In the genomic region with DNA sequence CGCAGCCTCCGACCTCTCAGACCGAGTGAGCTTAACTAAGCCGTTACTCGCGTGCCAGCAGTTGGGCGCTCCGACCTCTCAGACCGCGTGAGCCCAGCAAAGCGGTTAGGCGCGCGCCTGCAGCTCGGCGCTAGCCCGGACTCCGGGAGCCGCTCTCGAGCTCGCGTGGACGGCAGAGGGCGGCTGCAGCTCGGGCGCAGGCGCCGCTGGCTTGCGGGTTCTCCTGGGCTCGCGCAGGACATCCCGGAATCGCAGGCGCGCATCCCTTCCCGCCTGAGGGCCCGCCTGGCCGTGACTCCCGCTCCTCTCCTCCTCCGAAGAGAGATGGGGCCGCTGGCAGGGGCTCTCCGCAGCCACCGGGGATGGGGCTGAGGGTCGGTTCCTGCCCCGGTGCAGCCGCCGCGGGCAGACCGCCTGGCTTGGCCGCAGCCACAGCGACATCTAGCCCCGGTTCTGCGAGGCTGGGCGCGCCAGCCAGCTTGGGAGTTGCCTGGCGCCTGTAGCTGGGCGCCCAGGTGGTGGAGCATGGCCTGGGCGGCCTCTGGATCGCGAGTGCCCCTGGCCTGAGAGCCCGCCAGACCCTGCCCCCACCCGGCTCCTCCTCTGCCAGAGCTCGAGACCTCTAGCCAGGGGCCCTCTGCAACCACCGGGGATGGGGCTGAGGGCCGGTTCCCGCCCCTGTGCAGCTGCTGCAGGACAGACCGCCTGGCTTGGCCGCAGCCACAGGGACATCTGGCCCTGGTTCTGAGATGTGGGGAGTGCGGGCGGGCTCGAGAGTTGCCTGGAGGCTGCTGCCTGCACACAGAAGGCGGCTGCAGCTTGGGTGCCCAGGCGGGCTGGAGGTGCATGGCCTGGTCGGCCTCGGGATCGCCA, we compare ENCODE assay signal across 8 cellular contexts.
DNase-seq lines count a peak whose midpoint lies in the region; ATAC-seq and TF ChIP-seq lines count a peak whose summit lies in the region.
"Not testable (repeated sequence)": the region's sequence is repeated elsewhere in the genome, so short reads cannot be mapped to it uniquely, and the experiment has no call there.

No MANE protein-coding gene starts in this region.

- not testable (repeated sequence) for H3K36me3 ChIP-seq in A673 (ENCODE audit: insufficient read depth, low read length, poor library complexity, severe bottlenecking); gastroesophageal sphincter

- DNase-seq in A673 (ENCODE audit: low spot score) (peak; percentile 26), NCI-H69 (lab: John Stamatoyannopoulos, UW) (peak; percentile 72), astrocyte of the spinal cord (ENCODE audit: low read depth, low spot score) (peak; percentile 68), midbrain (lab: John Stamatoyannopoulos, UW) (peak; percentile 60)
- not testable (repeated sequence) for DNase-seq in HEK293T (ENCODE audit: extremely low spot score)
- DNase-seq in activated CD4-positive, alpha-beta T cell treated with anti-CD3 and anti-CD28 coated beads, Interleukin-2, amount 10 ng/mL, durations not matched to agents 24 days and 14 days: peak; percentile 87
- DNase-seq in stimulated activated CD4-positive, alpha-beta T cell treated with anti-CD3 and anti-CD28 coated beads, Interleukin-1b, Interleukin-23, amount 100 ng/mL, for 4 hours (ENCODE audit: low read depth in 2 of 2): peak; percentile 27 to 49

- not testable (repeated sequence) for BruUV-seq in A673 (replicated peaks; lab: Mats Ljungman, UMichigan)

- not testable (repeated sequence) for H3K4me3 ChIP-seq in A673 (ENCODE audit: low read depth, low read length, poor library complexity, severe bottlenecking); astrocyte of the spinal cord (ENCODE audit: low read depth, low read length)
- H3K4me3 ChIP-seq in gastroesophageal sphincter: peak overlapping the region; percentile 6 to 46

- intact Hi-C loops in A673 (cut with micrococcal nuclease; ENCODE audit: unreplicated experiment): not testable (repeated sequence)
- intact Hi-C loops in activated CD4-positive, alpha-beta T cell treated with anti-CD3 and anti-CD28 coated beads, Interleukin-2, amount 10 ng/mL, durations not matched to agents 24 days and 14 days (cut with micrococcal nuclease): loop anchor here (5.0 kb wide), 1 partner anchor 364 kb away; no protein-coding TSS in a partner anchor

- peak; percentile 94 for ATAC-seq in gastroesophageal sphincter

- in situ Hi-C loops in astrocyte of the spinal cord (cut with HindIII; ENCODE audit: low sequenced_read_pairs): not testable (repeated sequence)

- H3K4me1 ChIP-seq in A673 (ENCODE audit: insufficient read depth, low read length, poor library complexity, severe bottlenecking): not testable (repeated sequence)
- H3K4me1 ChIP-seq in gastroesophageal sphincter: peaks cover 2 to 19% (median 13%) of the 10 kb centered on the region in 3 donors

- not testable (repeated sequence) for H3K27ac ChIP-seq in A673 (ENCODE audit: low read depth, low read length, poor library complexity, severe bottlenecking); gastroesophageal sphincter

- TF ChIP-seq CTCF in A673 (conservative IDR thresholded peaks at IDR 0.05; ENCODE audit: low read depth, low read length); astrocyte of the spinal cord (IDR thresholded peaks at IDR 0.05; ENCODE audit: low read depth, low read length): not testable (repeated sequence)
- TF ChIP-seq CTCF in gastroesophageal sphincter (IDR thresholded peaks at IDR 0.05): peak in 1 of 4 experiments; percentile 48

- H3K36me3 Mint-ChIP-seq in activated CD4-positive, alpha-beta T cell treated with anti-CD3 and anti-CD28 coated beads, Interleukin-2, amount 10 ng/mL, durations not matched to agents 24 days and 14 days (ENCODE audit: low read depth): not testable (repeated sequence)

- TF ChIP-seq POLR2A in gastroesophageal sphincter (IDR thresholded peaks at IDR 0.05): not testable (repeated sequence)

- not testable (repeated sequence) for H3K9me3 ChIP-seq in A673 (ENCODE audit: low read depth, low read length, poor library complexity, severe bottlenecking); gastroesophageal sphincter

- H3K9me3 Mint-ChIP-seq in activated CD4-positive, alpha-beta T cell treated with anti-CD3 and anti-CD28 coated beads, Interleukin-2, amount 10 ng/mL, durations not matched to agents 24 days and 14 days: not testable (repeated sequence)

- peak overlapping the region; percentile 76 for H3K4me3 Mint-ChIP-seq in activated CD4-positive, alpha-beta T cell treated with anti-CD3 and anti-CD28 coated beads, Interleukin-2, amount 10 ng/mL, durations not matched to agents 24 days and 14 days

- peak overlapping the region; percentile 34 for H3K27ac Mint-ChIP-seq in activated CD4-positive, alpha-beta T cell treated with anti-CD3 and anti-CD28 coated beads, Interleukin-2, amount 10 ng/mL, durations not matched to agents 24 days and 14 days

- H3K27me3 ChIP-seq in A673 (replicated peaks; ENCODE audit: insufficient read depth, low read depth, low read length, poor library complexity) (peaks cover 52% of the 10 kb centered on the region), gastroesophageal sphincter (peaks cover 57% of the 10 kb centered on the region)

- 0% methylated on average over 2 of the region's 76 CpGs; no CpG with 5 or more reads in 1 of the 2 donors for WGBS in gastroesophageal sphincter (ENCODE audit: low coverage in 1 of 2), 2 donors

- H3K27me3 Mint-ChIP-seq in activated CD4-positive, alpha-beta T cell treated with anti-CD3 and anti-CD28 coated beads, Interleukin-2, amount 10 ng/mL, durations not matched to agents 24 days and 14 days: peaks cover 66% of the 10 kb centered on the region

- POLR2A ChIA-PET in A673 (lab: Charles Lee; ENCODE audit: low non-redundant PET): not testable (repeated sequence)
- POLR2A ChIA-PET in HEK293T (lab: Yijun Ruan, JAX): interaction anchor here (2.7 kb wide), 1 partner anchor 16 kb away, joined by 21 read pairs; no protein-coding TSS in a partner anchor

- H3K4me1 Mint-ChIP-seq in activated CD4-positive, alpha-beta T cell treated with anti-CD3 and anti-CD28 coated beads, Interleukin-2, amount 10 ng/mL, durations not matched to agents 24 days and 14 days: not testable (repeated sequence)

- CTCF ChIA-PET in A673 (lab: Charles Lee); HEK293T (lab: Yijun Ruan, JAX): not testable (repeated sequence)

- TF ChIP-seq EP300 in gastroesophageal sphincter (IDR thresholded peaks at IDR 0.05): not testable (repeated sequence)

TF ChIP-seq in HEK293T, 16 proteins besides CTCF, POLR2A, EP300 and RAD21:
- peak; percentile 17; the same call in 1 of the 2 replicates for TF ChIP-seq L3MBTL2 (conservative IDR thresholded peaks at IDR 0.05)
